Comparison of ENCODE assay signal across 17 cellular contexts in genomic region chr4:181970356-181970755, GRCh38.
"Had no signal": no experiment of that assay in that cellular context is flagged by ENCODE, and none has a peak within 500 bp of the region (broad histone marks: within the 10 kb centered on the region; RNA-seq: fewer than 3 reads in every experiment).

No MANE protein-coding gene starts in this region.

- DNase-seq: activated CD4-positive, alpha-beta T cell treated with anti-CD3 and anti-CD28 coated beads, Interleukin-2, amount 50 U/mL, for 1 hour; activated CD8-positive, alpha-beta memory T cell treated with anti-CD3 and anti-CD28 coated beads for 24 hours; activated gamma-delta T cell treated with Interleukin-2 at 50 U/mL for 16 hours; activated naive CD8-positive, alpha-beta T cell treated with anti-CD3 and anti-CD28 coated beads for 36 hours; cerebellar nuclear complex; gastrocnemius medialis; left colon; lower lobe of right lung; spleen; stimulated activated naive CD8-positive, alpha-beta T cell treated with anti-CD3 and anti-CD28 coated beads, Interleukin-15, amount 100 ng/mL, for 72 hours had no signal

- H3K27me3 ChIP-seq: breast epithelium, gastrocnemius medialis, spleen had no signal

- ATAC-seq: gastrocnemius medialis; left colon; lower lobe of right lung; sciatic nerve; stimulated activated naive CD8-positive, alpha-beta T cell treated with anti-CD3 and anti-CD28 coated beads, Interleukin-15, amount 100 ng/mL, for 72 hours had no signal

- H3K4me1 ChIP-seq: breast epithelium, gastrocnemius medialis, lower lobe of right lung, spleen had no signal

- H3K4me3 ChIP-seq: breast epithelium, gastrocnemius medialis, lower lobe of right lung had no signal

- H3K27ac Mint-ChIP-seq: activated naive CD8-positive, alpha-beta T cell treated with anti-CD3 and anti-CD28 coated beads for 36 hours; dendritic cell treated with granulocyte-macrophage colony-stimulating factor and Interleukin-4, amounts not matched to agents 40 ng/mL and 50 ng/mL, for 4 days; stimulated activated naive CD8-positive, alpha-beta T cell treated with anti-CD3 and anti-CD28 coated beads, Interleukin-15, amount 100 ng/mL, for 72 hours; type B pancreatic cell had no signal

- H3K9me3 ChIP-seq: gastrocnemius medialis, lower lobe of right lung had no signal

- H3K27ac ChIP-seq: breast epithelium, epithelial cell of prostate, gastrocnemius medialis, lower lobe of right lung, spleen had no signal

- H3K4me1 Mint-ChIP-seq: activated naive CD8-positive, alpha-beta T cell treated with anti-CD3 and anti-CD28 coated beads for 36 hours had no signal

- H3K36me3 Mint-ChIP-seq: activated naive CD8-positive, alpha-beta T cell treated with anti-CD3 and anti-CD28 coated beads for 36 hours; type B pancreatic cell had no signal

- FAIRE-seq: islet of Langerhans had no signal

- H3K36me3 ChIP-seq: breast epithelium, gastrocnemius medialis, lower lobe of right lung, spleen had no signal

- H3K4me3 Mint-ChIP-seq: activated naive CD8-positive, alpha-beta T cell treated with anti-CD3 and anti-CD28 coated beads for 36 hours; dendritic cell treated with granulocyte-macrophage colony-stimulating factor and Interleukin-4, amounts not matched to agents 40 ng/mL and 50 ng/mL, for 4 days; nephron; stimulated activated naive CD8-positive, alpha-beta T cell treated with anti-CD3 and anti-CD28 coated beads, Interleukin-15, amount 100 ng/mL, for 72 hours; type B pancreatic cell had no signal

- H3K27me3 Mint-ChIP-seq: activated naive CD8-positive, alpha-beta T cell treated with anti-CD3 and anti-CD28 coated beads for 36 hours; dendritic cell treated with granulocyte-macrophage colony-stimulating factor and Interleukin-4, amounts not matched to agents 40 ng/mL and 50 ng/mL, for 4 days; stimulated activated naive CD8-positive, alpha-beta T cell treated with anti-CD3 and anti-CD28 coated beads, Interleukin-15, amount 100 ng/mL, for 72 hours; type B pancreatic cell had no signal

- H3K9me3 Mint-ChIP-seq: type B pancreatic cell had no signal
